11 cellular contexts compared by ENCODE assay signal in genomic region chr19:2529473-2529918, GRCh38. TPM values are rescaled to one million over a fixed set of nuclear protein-coding genes. Genes with fewer than 3 reads are reported as not detected.
DNase-seq lines count a peak whose midpoint lies in the region; ATAC-seq, FAIRE-seq and TF ChIP-seq lines count a peak whose summit lies in the region.
"Had no signal": no experiment of that assay in that cellular context is flagged by ENCODE, and none has a peak within 500 bp of the region (broad histone marks: within the 10 kb centered on the region; RNA-seq: fewer than 3 reads in every experiment).

No MANE protein-coding gene starts in this region.

- ATAC-seq in A549 (peak; percentile 30 to 50; a peak in 5 of 6 replicates), SK-N-SH treated with all-trans-retinoic acid at 6 μM for 48 hours (peak; percentile 40; the same call in 2 of the 3 replicates), GM23338 (no peak), GM18870 (IDR thresholded peaks at IDR 0.05; ENCODE audit: unreplicated experiment) (no peak)
- ATAC-seq in activated CD8-positive, alpha-beta T cell treated with anti-CD3 and anti-CD28 coated beads for 36 hours = no peak

- H3K27ac Mint-ChIP-seq in GM23338 = no peak overlapping the region
- H3K27ac Mint-ChIP-seq in activated CD8-positive, alpha-beta T cell treated with anti-CD3 and anti-CD28 coated beads for 36 hours = no peak overlapping the region

- H3K9me3 ChIP-seq in A549 = no peaks in the 10 kb centered on the region

- POLR2A ChIA-PET in A549 (lab: Yijun Ruan, JAX) (interaction anchor here (2.6 kb wide), 1 partner anchor 53 kb away, joined by 11 read pairs; the partner anchor contains the start of gene GADD45B), HEK293T (lab: Yijun Ruan, JAX) (interaction anchor here (0.6 to 6.9 kb wide), 10 partner anchors 11 to 79 kb away, joined by 3 to 95 read pairs (median 3); partner anchors contain the start of gene GADD45B)
- POLR2A ChIA-PET in activated CD8-positive, alpha-beta T cell treated with anti-CD3 and anti-CD28 coated beads for 36 hours (lab: Charles Lee) = interaction anchor here (1.9 kb wide), 1 partner anchor 12 kb away, joined by 6 read pairs; no protein-coding TSS in a partner anchor

- TF ChIP-seq RAD21 in A549 (conservative IDR thresholded peaks at IDR 0.05 in 1 of 2, IDR thresholded peaks at IDR 0.05 in 1 of 2) = no peak

- H3K79me2 ChIP-seq in GM23338 (replicated peaks; ENCODE audit: insufficient read depth) = no peaks in the 10 kb centered on the region

- no peak for TF ChIP-seq POLR2A in A549 (IDR thresholded peaks at IDR 0.05; ENCODE audit: low read length)

- H3K36me3 ChIP-seq in GM23338 (ENCODE audit: insufficient read depth) = 0 out of 2 replicates have a peak, but pooled peaks cover 6% of the 10 kb centered on the region
- H3K36me3 ChIP-seq: HAP-1 had no signal

- H3K27ac ChIP-seq in A549 = peak overlapping the region; percentile 89 to 94
- no peak overlapping the region for H3K27ac ChIP-seq in GM23338 (ENCODE audit: low read depth)

- H3K27me3 ChIP-seq in GM23338 (ENCODE audit: insufficient read depth) = no peaks in the 10 kb centered on the region

- no peak overlapping the region for H2AFZ ChIP-seq in GM23338

- H3K9me2 ChIP-seq in GM23338 (ENCODE audit: insufficient read depth) = no peaks in the 10 kb centered on the region

- peaks cover 11% of the 10 kb centered on the region for H3K4me1 Mint-ChIP-seq in GM23338
- H3K4me1 Mint-ChIP-seq in activated CD8-positive, alpha-beta T cell treated with anti-CD3 and anti-CD28 coated beads for 36 hours (ENCODE audit: low read depth) = peaks cover 19% of the 10 kb centered on the region

- H3K4me3 ChIP-seq in A549 (no peak overlapping the region), GM23338 (no peak overlapping the region)
- H3K4me3 ChIP-seq: HAP-1 had no signal

- peaks cover 8% of the 10 kb centered on the region for H3K27me3 Mint-ChIP-seq in GM23338 (ENCODE audit: insufficient read depth, low read depth, poor library complexity)
- H3K27me3 Mint-ChIP-seq in activated CD8-positive, alpha-beta T cell treated with anti-CD3 and anti-CD28 coated beads for 36 hours = no peaks in the 10 kb centered on the region

- H4K20me1 ChIP-seq in GM23338 (replicated peaks; ENCODE audit: insufficient read depth) = no peaks in the 10 kb centered on the region

- H3K9me3 Mint-ChIP-seq in GM23338 = peaks cover 9% of the 10 kb centered on the region; the same call in 2 of the 3 replicates
- no peaks in the 10 kb centered on the region for H3K9me3 Mint-ChIP-seq in activated CD8-positive, alpha-beta T cell treated with anti-CD3 and anti-CD28 coated beads for 36 hours

- H3K4me2 ChIP-seq in A549 = peak overlapping the region; percentile 17
- no peak overlapping the region for H3K4me2 ChIP-seq in GM23338

- CTCF ChIA-PET in A549 (lab: Yijun Ruan, JAX) (interaction anchor here (0.7 to 3.4 kb wide), 5 partner anchors 12 to 81 kb away, joined by 3 to 16 read pairs (median 3); no protein-coding TSS in a partner anchor), HEK293T (lab: Yijun Ruan, JAX) (interaction anchor here (0.6 to 1.0 kb wide), 4 partner anchors 9 to 307 kb away, joined by 3 to 4 read pairs (median 3); no protein-coding TSS in a partner anchor)
- CTCF ChIA-PET in activated CD8-positive, alpha-beta T cell treated with anti-CD3 and anti-CD28 coated beads for 36 hours (lab: Charles Lee) = interaction anchor here (1.0 to 1.4 kb wide), 4 partner anchors 13 to 82 kb away, joined by 3 to 4 read pairs (median 3); no protein-coding TSS in a partner anchor

- peaks cover 3% of the 10 kb centered on the region; the same call in 1 of the 3 replicates for H3K36me3 Mint-ChIP-seq in GM23338 (ENCODE audit: low read depth)
- H3K36me3 Mint-ChIP-seq in activated CD8-positive, alpha-beta T cell treated with anti-CD3 and anti-CD28 coated beads for 36 hours (ENCODE audit: low read depth) = no peaks in the 10 kb centered on the region

- H3F3A ChIP-seq in GM23338 (replicated peaks; ENCODE audit: low read depth) = peaks cover 8% of the 10 kb centered on the region

- WGBS in A549 (ENCODE audit: missing lambda C conversion rate) = 18% methylated on average over 6 of the region's 9 CpGs

- TF ChIP-seq CTCF in A549 (IDR thresholded peaks at IDR 0.05) (no peak), GM23338 (conservative IDR thresholded peaks at IDR 0.05; ENCODE audit: low read depth in 2 of 2) (no peak)
- TF ChIP-seq CTCF in activated CD8-positive, alpha-beta T cell treated with anti-CD3 and anti-CD28 coated beads for 36 hours (IDR thresholded peaks at IDR 0.05) = no peak

- DNase-seq in A549 (ENCODE audit: low read depth in 1 of 2, low spot score in 1 of 2) (peak; percentile 68 to 93), HEK293T (ENCODE audit: extremely low spot score) (no peak), hepatic stellate cell (ENCODE audit: low spot score) (peak; percentile 88), HUDEP-2 (lab: John Stamatoyannopoulos, UW; ENCODE audit: unreplicated experiment in 76 of 76) (no peak), GM23338 (ENCODE audit: low spot score) (no peak)
- no peak for DNase-seq in activated CD8-positive, alpha-beta T cell treated with anti-CD3 and anti-CD28 coated beads for 36 hours
- DNase-seq: NCI-H69; stimulated activated CD4-positive, alpha-beta T cell treated with anti-CD3 and anti-CD28 coated beads, Interleukin-4, amount 100 ng/mL, for 1 hour had no signal

- FAIRE-seq in A549 (lab: Jason Lieb, UNC) = no peak

- H3K4me1 ChIP-seq in A549 (peaks cover 65% of the 10 kb centered on the region), GM23338 (ENCODE audit: insufficient read depth) (peaks cover 6% of the 10 kb centered on the region; the same call in 1 of the 2 replicates)

- TF ChIP-seq EP300 in A549 (IDR thresholded peaks at IDR 0.05) = peak in 1 of 2 experiments; percentile 30; a peak in 2 of 5 replicates

- no peak overlapping the region; the same call in 2 of the 3 replicates for H3K4me3 Mint-ChIP-seq in GM23338
- no peak overlapping the region for H3K4me3 Mint-ChIP-seq in activated CD8-positive, alpha-beta T cell treated with anti-CD3 and anti-CD28 coated beads for 36 hours

- intact Hi-C loops in activated CD8-positive, alpha-beta T cell treated with anti-CD3 and anti-CD28 coated beads for 36 hours (cut with micrococcal nuclease) = no loop called here

TF ChIP-seq in A549, 52 proteins besides CTCF, POLR2A, EP300 and RAD21 (continues in another document):
- TF ChIP-seq HOXA7 (CRISPR knock-in tag; IDR thresholded peaks at IDR 0.05) (no peak), CBX2 (IDR thresholded peaks at IDR 0.05; ENCODE audit: borderline replicate concordance, low read depth) (no peak), CEBPB (IDR thresholded peaks at IDR 0.05) (peak in 1 of 2 experiments; percentile 80; a peak in 2 of 4 replicates), MAFK (IDR thresholded peaks at IDR 0.05; ENCODE audit: partially characterized antibody) (peak; percentile 47), JUN (IDR thresholded peaks at IDR 0.05) (0 out of 5 replicates have a peak, but pooled peaks of 1 of the 2 experiments have one; percentile 24), RCOR1 (IDR thresholded peaks at IDR 0.05; ENCODE audit: low read depth, low read length) (no peak), FOSL2 (IDR thresholded peaks at IDR 0.05) (no peak), FOSL2 (CRISPR knock-in tag; IDR thresholded peaks at IDR 0.05) (peak; percentile 77)

TF ChIP-seq in HEK293T, 16 proteins besides CTCF, POLR2A, EP300 and RAD21 (continues in another document):
- TF ChIP-seq FOXK2 (IDR thresholded peaks at IDR 0.05) (no peak), TARDBP (IDR thresholded peaks at IDR 0.05) (no peak), CTBP1 (IDR thresholded peaks at IDR 0.05; ENCODE audit: borderline replicate concordance) (peak; percentile 73), LEF1 (IDR thresholded peaks at IDR 0.05; ENCODE audit: borderline replicate concordance) (no peak), ELF4 (IDR thresholded peaks at IDR 0.05) (no peak)

RNA-seq across cellular contexts. Expression of gene GADD45B, which starts 53.6 kb away (rescaled TPM):
- polyA plus RNA-seq in A549 (2011; rRNA removed) (65.3 and 72.5 TPM in 2 replicates), A549 (2017; fragmentation: RNase III; extraction: RNeasy Plus Mini Kit Qiagen cat#74134 plus additional on column Dnase treatment) (38.6 to 42.4 TPM (median 39.9 TPM) in 3 replicates), GM23338 (2016; fragmentation: Nextera tagmentation; extraction: Ambion mirVana) (15.8 and 16.6 TPM in 2 replicates)
- 120 and 125 TPM in 2 replicates for polyA plus RNA-seq in A549 (2012; cell fraction: cytosol; rRNA removed)
- polyA plus RNA-seq in A549 (2012; cell fraction: nucleus; rRNA removed) = 193 and 205 TPM in 2 replicates
- 42.7 and 50.1 TPM in 2 replicates for polyA minus RNA-seq in A549 (2011; rRNA and poly(A)+ RNA removed)
- 12.3 and 15.2 TPM in 2 replicates for total RNA-seq in GM23338 (2014; rRNA removed; shearing (Covaris generic))
- total RNA-seq in activated CD8-positive, alpha-beta T cell treated with anti-CD3 and anti-CD28 coated beads for 36 hours = 100 to 1,000 TPM in 1 of 2 experiments, 10 to 100 TPM in 1; 98.3 to 102 TPM

Comparison
In these comparisons a context has a peak if more than half of its experiments do, and no peak if none do; other contexts are left out.
1. ATAC-seq: peak in A549 (2 of 2) and SK-N-SH treated with all-trans-retinoic acid at 6 μM for 48 hours (single experiment); none in GM23338 (single experiment), GM18870 (single experiment) and activated CD8-positive, alpha-beta T cell treated with anti-CD3 and anti-CD28 coated beads for 36 hours (single experiment).
2. DNase-seq: peak in A549 (2 of 2) and hepatic stellate cell (single experiment); none in HEK293T (single experiment), HUDEP-2 (0 of 76), GM23338 (single experiment) and activated CD8-positive, alpha-beta T cell treated with anti-CD3 and anti-CD28 coated beads for 36 hours (single experiment).